In genomic region chr17:68441064-68441770, GRCh38 we compare ENCODE assay signal across 10 cellular contexts. TPM values are rescaled to one million over a fixed set of nuclear protein-coding genes. Genes with fewer than 3 reads are reported as not detected.
DNase-seq lines count a peak whose midpoint lies in the region; ATAC-seq and TF ChIP-seq lines count a peak whose summit lies in the region.
"Had no signal": no experiment of that assay in that cellular context is flagged by ENCODE, and none has a peak within 500 bp of the region (broad histone marks: within the 10 kb centered on the region; RNA-seq: fewer than 3 reads in every experiment).

No MANE protein-coding gene starts in this region.

- DNase-seq in GM23338 (ENCODE audit: low spot score) (no peak), T-cell (no peak), globus pallidus (ENCODE audit: low spot score) (peak; percentile 38), pons (ENCODE audit: low spot score) (peak; percentile 68), NCI-H2196 treated with DMSO at 0.1 percent for 48 hours (lab: John Stamatoyannopoulos, UW; ENCODE audit: unreplicated experiment) (no peak), OCI-M1 (lab: John Stamatoyannopoulos, UW) (no peak)
- DNase-seq in effector CD8-positive, alpha-beta T cell (lab: John Stamatoyannopoulos, UW): no peak
- DNase-seq: left cardiac atrium, NCI-H526 treated with DMSO at 0.1 percent for 48 hours had no signal

- CTCF ChIA-PET in T-cell (lab: Charles Lee): interaction anchor here (0.7 to 1.0 kb wide), 3 partner anchors 10 to 241 kb away, joined by 3 read pairs; no protein-coding TSS in a partner anchor

- H3K27me3 ChIP-seq in GM23338 (ENCODE audit: insufficient read depth): no peaks in the 10 kb centered on the region

- no peak overlapping the region for H3K27ac ChIP-seq in GM23338 (ENCODE audit: low read depth)

- POLR2A ChIA-PET in T-cell (lab: Charles Lee): interaction anchor here (0.5 to 0.6 kb wide), 4 partner anchors 7 to 259 kb away, joined by 3 to 6 read pairs (median 5); no protein-coding TSS in a partner anchor

- no peaks in the 10 kb centered on the region for H3F3A ChIP-seq in GM23338 (replicated peaks; ENCODE audit: low read depth)

- H4K20me1 ChIP-seq in GM23338 (replicated peaks; ENCODE audit: insufficient read depth): no peaks in the 10 kb centered on the region

- no peak overlapping the region for H3K4me3 ChIP-seq in GM23338

- H3K4me3 Mint-ChIP-seq in GM23338 (no peak overlapping the region), T-cell (no peak overlapping the region)

- H3K9me2 ChIP-seq in GM23338 (ENCODE audit: insufficient read depth): no peaks in the 10 kb centered on the region

- no peaks in the 10 kb centered on the region; the same call in 2 of the 3 replicates for H3K36me3 Mint-ChIP-seq in GM23338 (ENCODE audit: low read depth)
- H3K36me3 Mint-ChIP-seq in T-cell: peaks cover 12% of the 10 kb centered on the region

- H3K9me3 Mint-ChIP-seq in GM23338 (no peaks in the 10 kb centered on the region), T-cell (no peaks in the 10 kb centered on the region)

- no peak overlapping the region for H2AFZ ChIP-seq in GM23338

- H3K27ac Mint-ChIP-seq in GM23338 (peak overlapping the region; percentile 19; the same call in 1 of the 2 replicates), T-cell (peak overlapping the region; percentile 90 to 94)

- no peaks in the 10 kb centered on the region for H3K79me2 ChIP-seq in GM23338 (replicated peaks; ENCODE audit: insufficient read depth)

- H3K27me3 Mint-ChIP-seq in GM23338 (ENCODE audit: insufficient read depth, low read depth, poor library complexity): no peaks in the 10 kb centered on the region
- H3K27me3 Mint-ChIP-seq in T-cell: no peaks in the 10 kb centered on the region

- ATAC-seq in GM23338: no peak
- ATAC-seq in T-cell (replicated peaks in 1 of 4): no peak
- ATAC-seq in HG03135 (IDR thresholded peaks at IDR 0.05; ENCODE audit: unreplicated experiment): no peak

- no peak for TF ChIP-seq CTCF in GM23338 (conservative IDR thresholded peaks at IDR 0.05; ENCODE audit: low read depth in 2 of 2)

- no peaks in the 10 kb centered on the region for H3K36me3 ChIP-seq in GM23338 (ENCODE audit: insufficient read depth)

- H3K4me2 ChIP-seq in GM23338: no peak overlapping the region

- no peaks in the 10 kb centered on the region for H3K4me1 ChIP-seq in GM23338 (ENCODE audit: insufficient read depth)

- H3K4me1 Mint-ChIP-seq in GM23338 (peaks cover 7% of the 10 kb centered on the region), T-cell (peaks cover 43 to 54% (median 51%) of the 10 kb centered on the region in 3 donors)

TF ChIP-seq in GM23338, 12 proteins besides CTCF, POLR2A, EP300 and RAD21:
- no peak for TF ChIP-seq ZNF114 (CRISPR knock-in tag; IDR thresholded peaks at IDR 0.05)
- no peak for TF ChIP-seq POLR2AphosphoS5 (IDR thresholded peaks at IDR 0.05; ENCODE audit: low read depth)
- TF ChIP-seq NANOG (IDR thresholded peaks at IDR 0.05; ENCODE audit: borderline replicate concordance): no peak
- TF ChIP-seq REST (IDR thresholded peaks at IDR 0.05; ENCODE audit: unreplicated experiment): no peak
- no peak for TF ChIP-seq CREB1 (CRISPR knock-in tag; IDR thresholded peaks at IDR 0.05; ENCODE audit: low read depth)

RNA-seq across cellular contexts. Expression of gene WIPI1, which starts 16.1 kb away (rescaled TPM):
- total RNA-seq in GM23338 (2014; rRNA removed; shearing (Covaris generic)): 29.3 and 30.1 TPM in 2 replicates
- polyA plus RNA-seq in GM23338 (2016; fragmentation: Nextera tagmentation; extraction: Ambion mirVana): 21.8 and 24.1 TPM in 2 replicates
- total RNA-seq in T-cell: 10 to 100 TPM in 2 of 5 donors, 1 to 10 TPM in 3; 5.4 to 11.8 (median 9.7) TPM

Comparison
In these comparisons a context has a peak if more than half of its experiments do, and no peak if none do; other contexts are left out.
1. DNase-seq: peak in globus pallidus (single experiment) and pons (single experiment); none in GM23338 (single experiment), T-cell (0 of 34), NCI-H2196 treated with DMSO at 0.1 percent for 48 hours (single experiment), effector CD8-positive, alpha-beta T cell (single experiment) and OCI-M1 (single experiment).